ENCODE assay signal across 8 cellular contexts in genomic region chr2:27264753-27265535, GRCh38. TPM values are rescaled to one million over a fixed set of nuclear protein-coding genes. Genes with fewer than 3 reads are reported as not detected.
DNase-seq lines count a peak whose midpoint lies in the region; ATAC-seq and TF ChIP-seq lines count a peak whose summit lies in the region.

No MANE protein-coding gene starts in this region.

- H3K27ac ChIP-seq in BLaER1 = no peak overlapping the region

- H3K4me3 Mint-ChIP-seq in activated CD8-positive, alpha-beta memory T cell treated with anti-CD3 and anti-CD28 coated beads, Interleukin-2, amount 10 ng/mL, durations not matched to agents 7 days and 5 days = peak overlapping the region; percentile 19
- peak overlapping the region; percentile 86 to 93 for H3K4me3 Mint-ChIP-seq in stimulated activated naive B cell treated with anti-CD40 and anti-IgM and Interleukin-4, amounts not matched to agents 10 μg/mL and 1 μg/mL and 100 μg/mL, for 72 hours

- peak; percentile 71 for TF ChIP-seq CTCF in HFF-Myc (IDR thresholded peaks at IDR 0.05; ENCODE audit: low read depth, low read length, missing control alignments)

- H3K4me1 Mint-ChIP-seq in activated CD8-positive, alpha-beta memory T cell treated with anti-CD3 and anti-CD28 coated beads, Interleukin-2, amount 10 ng/mL, durations not matched to agents 7 days and 5 days = peaks cover 22% of the 10 kb centered on the region
- H3K4me1 Mint-ChIP-seq in stimulated activated naive B cell treated with anti-CD40 and anti-IgM and Interleukin-4, amounts not matched to agents 10 μg/mL and 1 μg/mL and 100 μg/mL, for 72 hours = peaks cover 24 to 31% of the 10 kb centered on the region in 2 donors

- peaks cover 82% of the 10 kb centered on the region for H3K27me3 ChIP-seq in BLaER1

- peaks cover 35% of the 10 kb centered on the region for H3K4me1 ChIP-seq in BLaER1

- H3K9me3 Mint-ChIP-seq in activated CD8-positive, alpha-beta memory T cell treated with anti-CD3 and anti-CD28 coated beads, Interleukin-2, amount 10 ng/mL, durations not matched to agents 7 days and 5 days (ENCODE audit: low read depth) = no peaks in the 10 kb centered on the region
- no peaks in the 10 kb centered on the region for H3K9me3 Mint-ChIP-seq in stimulated activated naive B cell treated with anti-CD40 and anti-IgM and Interleukin-4, amounts not matched to agents 10 μg/mL and 1 μg/mL and 100 μg/mL, for 72 hours

- peaks cover 45% of the 10 kb centered on the region for H4K20me1 ChIP-seq in BLaER1

- H3K36me3 ChIP-seq in BLaER1 = no peaks in the 10 kb centered on the region

- H3K27me3 Mint-ChIP-seq in activated CD8-positive, alpha-beta memory T cell treated with anti-CD3 and anti-CD28 coated beads, Interleukin-2, amount 10 ng/mL, durations not matched to agents 7 days and 5 days = peaks cover 45% of the 10 kb centered on the region
- H3K27me3 Mint-ChIP-seq in stimulated activated naive B cell treated with anti-CD40 and anti-IgM and Interleukin-4, amounts not matched to agents 10 μg/mL and 1 μg/mL and 100 μg/mL, for 72 hours = peaks cover 43 to 46% of the 10 kb centered on the region in 2 donors

- peak; percentile 14 for ATAC-seq in activated CD8-positive, alpha-beta memory T cell treated with anti-CD3 and anti-CD28 coated beads, Interleukin-2, amount 10 ng/mL, durations not matched to agents 7 days and 5 days
- peak; percentile 53 to 63 for ATAC-seq in stimulated activated naive B cell treated with anti-CD40 and anti-IgM and Interleukin-4, amounts not matched to agents 10 μg/mL and 1 μg/mL and 100 μg/mL, for 72 hours (replicated peaks)
- ATAC-seq in HG03280 (IDR thresholded peaks at IDR 0.05; ENCODE audit: unreplicated experiment) = no peak

- DNase-seq in HFF-Myc (ENCODE audit: extremely low read depth, low read depth) = no peak
- peak; percentile 19 for DNase-seq in NCI-H774 (lab: John Stamatoyannopoulos, UW)
- peak; percentile 57 for DNase-seq in activated CD8-positive, alpha-beta memory T cell treated with anti-CD3 and anti-CD28 coated beads, Interleukin-2, amount 10 ng/mL, durations not matched to agents 7 days and 5 days
- DNase-seq in epidermal melanocyte (ENCODE audit: insufficient read length, low spot score) = peak; percentile 55
- DNase-seq in myocyte (ENCODE audit: low read depth) = peak; percentile 72
- peak; percentile 55 for DNase-seq in stimulated activated naive B cell treated with anti-CD40 and anti-IgM and Interleukin-4, amounts not matched to agents 10 μg/mL and 1 μg/mL and 100 μg/mL, for 72 hours

- H3K27ac Mint-ChIP-seq in activated CD8-positive, alpha-beta memory T cell treated with anti-CD3 and anti-CD28 coated beads, Interleukin-2, amount 10 ng/mL, durations not matched to agents 7 days and 5 days = no peak overlapping the region
- peak overlapping the region; percentile 39 for H3K27ac Mint-ChIP-seq in stimulated activated naive B cell treated with anti-CD40 and anti-IgM and Interleukin-4, amounts not matched to agents 10 μg/mL and 1 μg/mL and 100 μg/mL, for 72 hours

- no peak overlapping the region for H3K9ac ChIP-seq in BLaER1

- H3K4me2 ChIP-seq in BLaER1 = peak overlapping the region; percentile 95

- H3K4me3 ChIP-seq in BLaER1 (peak overlapping the region; percentile 67), HFF-Myc (replicated peaks; ENCODE audit: low read depth, low read length) (peak overlapping the region; percentile 34)

- H3K36me3 Mint-ChIP-seq in activated CD8-positive, alpha-beta memory T cell treated with anti-CD3 and anti-CD28 coated beads, Interleukin-2, amount 10 ng/mL, durations not matched to agents 7 days and 5 days = no peaks in the 10 kb centered on the region
- peaks cover 2 to 3% of the 10 kb centered on the region in 2 donors for H3K36me3 Mint-ChIP-seq in stimulated activated naive B cell treated with anti-CD40 and anti-IgM and Interleukin-4, amounts not matched to agents 10 μg/mL and 1 μg/mL and 100 μg/mL, for 72 hours

- CTCF ChIA-PET in activated CD8-positive, alpha-beta memory T cell treated with anti-CD3 and anti-CD28 coated beads, Interleukin-2, amount 10 ng/mL, durations not matched to agents 7 days and 5 days (lab: Charles Lee) = interaction anchor here (1.0 to 6.4 kb wide), 10 partner anchors 9 to 306 kb away, joined by 3 to 65 read pairs (median 4); partner anchors contain the start of gene TRIM54

- H3K9me3 ChIP-seq in BLaER1 = no peaks in the 10 kb centered on the region

RNA-seq across cellular contexts. Expression of gene SLC30A3, which starts 2.1 kb away (rescaled TPM):
- under 1 TPM; 0.38 to 0.47 TPM for total RNA-seq in activated CD8-positive, alpha-beta memory T cell treated with anti-CD3 and anti-CD28 coated beads, Interleukin-2, amount 10 ng/mL, durations not matched to agents 7 days and 5 days
- 0.03 TPM in 1 of 2 replicates, not detected in the other for total RNA-seq in myocyte
- 0.76 TPM for polyA plus RNA-seq in myocyte (2012)

RNA-seq across cellular contexts. Expression of gene DNAJC5G, which starts 10.3 kb away (rescaled TPM):
- not detected for total RNA-seq in activated CD8-positive, alpha-beta memory T cell treated with anti-CD3 and anti-CD28 coated beads, Interleukin-2, amount 10 ng/mL, durations not matched to agents 7 days and 5 days
- not detected in 2 replicates for total RNA-seq in myocyte
- not detected for polyA plus RNA-seq in myocyte (2012)

RNA-seq across cellular contexts. Expression of gene TRIM54, which starts 17.3 kb away (rescaled TPM):
- under 1 TPM in 1 of 2 experiments, not detected in 1; 0.28 TPM for total RNA-seq in activated CD8-positive, alpha-beta memory T cell treated with anti-CD3 and anti-CD28 coated beads, Interleukin-2, amount 10 ng/mL, durations not matched to agents 7 days and 5 days
- total RNA-seq in myocyte = 74.0 and 105 TPM in 2 replicates
- 75.3 TPM for polyA plus RNA-seq in myocyte (2012)

RNA-seq across cellular contexts. Expression of gene UCN, which starts 43.3 kb away (rescaled TPM):
- 1 to 10 TPM; 1.1 to 2.6 TPM for total RNA-seq in activated CD8-positive, alpha-beta memory T cell treated with anti-CD3 and anti-CD28 coated beads, Interleukin-2, amount 10 ng/mL, durations not matched to agents 7 days and 5 days
- 2.4 and 6.6 TPM in 2 replicates for total RNA-seq in myocyte
- polyA plus RNA-seq in myocyte (2012) = 2.2 TPM

RNA-seq across cellular contexts. Expression of gene CAD, which starts 47.8 kb away (rescaled TPM):
- total RNA-seq in activated CD8-positive, alpha-beta memory T cell treated with anti-CD3 and anti-CD28 coated beads, Interleukin-2, amount 10 ng/mL, durations not matched to agents 7 days and 5 days = 10 to 100 TPM; 78.6 to 99.5 TPM
- total RNA-seq in myocyte = 22.8 and 24.9 TPM in 2 replicates
- polyA plus RNA-seq in myocyte (2012) = 39.7 TPM

Comparison
In these comparisons a context has a peak if more than half of its experiments do, and no peak if none do; other contexts are left out.
1. RNA of gene TRIM54, which starts 17.3 kb away (total RNA-seq): 74.0 to 105 TPM in myocyte; 0.28 TPM in activated CD8-positive, alpha-beta memory T cell treated with anti-CD3 and anti-CD28 coated beads, Interleukin-2, amount 10 ng/mL, durations not matched to agents 7 days and 5 days; every median in the first group is over 10 times any median in the second.